In the genomic region with DNA sequence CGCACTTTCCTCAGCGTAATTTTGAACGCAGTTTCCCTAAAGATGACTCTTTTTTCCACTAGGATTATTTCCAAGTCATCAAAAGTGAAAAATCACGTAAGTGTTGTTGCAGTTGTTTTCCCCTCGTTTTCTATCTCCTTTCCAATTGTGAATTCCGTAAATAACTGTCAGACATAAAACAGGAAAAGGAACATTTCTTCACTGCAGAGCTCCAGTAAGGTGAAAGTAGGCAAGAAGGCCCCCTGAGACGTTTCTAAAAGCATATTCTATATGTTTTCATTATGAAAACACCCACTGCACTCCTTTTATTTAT, we compare ENCODE assay signal across 8 cellular contexts. TPM values are rescaled to one million over a fixed set of nuclear protein-coding genes. Genes with fewer than 3 reads are reported as not detected.
DNase-seq lines count a peak whose midpoint lies in the region; ATAC-seq and TF ChIP-seq lines count a peak whose summit lies in the region.

No MANE protein-coding gene starts in this region.

- peak overlapping the region; percentile 81 to 88 for H3K27ac ChIP-seq in ascending aorta
- H3K27ac ChIP-seq in temporal lobe (ENCODE audit: low read depth, low read length): peak overlapping the region; percentile 77

- H3K9me3 Mint-ChIP-seq in activated CD4-positive, alpha-beta T cell treated with anti-CD3 and anti-CD28 coated beads, Interleukin-2, amount 10 ng/mL, durations not matched to agents 24 days and 14 days: no peaks in the 10 kb centered on the region

- peak overlapping the region; percentile 92 for H3K27ac Mint-ChIP-seq in activated CD4-positive, alpha-beta T cell treated with anti-CD3 and anti-CD28 coated beads, Interleukin-2, amount 10 ng/mL, durations not matched to agents 24 days and 14 days

- no peaks in the 10 kb centered on the region for H3K27me3 Mint-ChIP-seq in activated CD4-positive, alpha-beta T cell treated with anti-CD3 and anti-CD28 coated beads, Interleukin-2, amount 10 ng/mL, durations not matched to agents 24 days and 14 days

- H3K4me3 ChIP-seq in ascending aorta: peak overlapping the region; percentile 75 to 78

- no peak for DNase-seq in activated CD4-positive, alpha-beta T cell treated with anti-CD3 and anti-CD28 coated beads, Interleukin-2, amount 10 ng/mL, durations not matched to agents 24 days and 14 days
- DNase-seq in activated CD4-positive, alpha-beta T cell treated with anti-CD3 and anti-CD28 coated beads, Interleukin-2, amount 50 U/mL, for 1 hour: no peak
- no peak for DNase-seq in ascending aorta (ENCODE audit: low spot score in 2 of 2)
- DNase-seq in left lobe of liver (ENCODE audit: low spot score): no peak
- DNase-seq in NCI-H1092 (lab: John Stamatoyannopoulos, UW): no peak
- no peak for DNase-seq in head of caudate nucleus
- no peak for DNase-seq in NCI-H1694 treated with DMSO at 0.1 percent for 48 hours (lab: John Stamatoyannopoulos, UW)

- ATAC-seq in left lobe of liver: peak; percentile 9

- no peaks in the 10 kb centered on the region for H3K9me3 ChIP-seq in ascending aorta

- no peaks in the 10 kb centered on the region for H3K36me3 ChIP-seq in ascending aorta

- H3K4me1 Mint-ChIP-seq in activated CD4-positive, alpha-beta T cell treated with anti-CD3 and anti-CD28 coated beads, Interleukin-2, amount 10 ng/mL, durations not matched to agents 24 days and 14 days: peaks cover 44% of the 10 kb centered on the region

- H3K4me1 ChIP-seq in ascending aorta: peaks cover 0 to 13% of the 10 kb centered on the region in 2 donors

- intact Hi-C loops in activated CD4-positive, alpha-beta T cell treated with anti-CD3 and anti-CD28 coated beads, Interleukin-2, amount 10 ng/mL, durations not matched to agents 24 days and 14 days (cut with micrococcal nuclease): no loop called here
- intact Hi-C loops in ascending aorta (cut with DNase I) (loop anchor here (1.0 to 5.0 kb wide), 3 partner anchors 19 to 230 kb away; no protein-coding TSS in a partner anchor), head of caudate nucleus (cut with DNase I) (no loop called here)

- peaks cover 23% of the 10 kb centered on the region for H3K36me3 Mint-ChIP-seq in activated CD4-positive, alpha-beta T cell treated with anti-CD3 and anti-CD28 coated beads, Interleukin-2, amount 10 ng/mL, durations not matched to agents 24 days and 14 days (ENCODE audit: low read depth)

- TF ChIP-seq CTCF in ascending aorta (IDR thresholded peaks at IDR 0.05): no peak

- peak overlapping the region; percentile 95 for H3K4me3 Mint-ChIP-seq in activated CD4-positive, alpha-beta T cell treated with anti-CD3 and anti-CD28 coated beads, Interleukin-2, amount 10 ng/mL, durations not matched to agents 24 days and 14 days

- no peaks in the 10 kb centered on the region for H3K27me3 ChIP-seq in ascending aorta

RNA-seq across cellular contexts. Expression of a gene that starts 17.7 kb away (rescaled TPM):
- total RNA-seq in activated CD4-positive, alpha-beta T cell treated with anti-CD3 and anti-CD28 coated beads, Interleukin-2, amount 10 ng/mL, durations not matched to agents 24 days and 14 days: 27.1 and 28.0 TPM in 2 replicates
- total RNA-seq in ascending aorta: 14.5 TPM
- 3.0 TPM for total RNA-seq in left lobe of liver
- 101 TPM for total RNA-seq in temporal lobe
